9 cellular contexts compared by ENCODE assay signal in the genomic region with DNA sequence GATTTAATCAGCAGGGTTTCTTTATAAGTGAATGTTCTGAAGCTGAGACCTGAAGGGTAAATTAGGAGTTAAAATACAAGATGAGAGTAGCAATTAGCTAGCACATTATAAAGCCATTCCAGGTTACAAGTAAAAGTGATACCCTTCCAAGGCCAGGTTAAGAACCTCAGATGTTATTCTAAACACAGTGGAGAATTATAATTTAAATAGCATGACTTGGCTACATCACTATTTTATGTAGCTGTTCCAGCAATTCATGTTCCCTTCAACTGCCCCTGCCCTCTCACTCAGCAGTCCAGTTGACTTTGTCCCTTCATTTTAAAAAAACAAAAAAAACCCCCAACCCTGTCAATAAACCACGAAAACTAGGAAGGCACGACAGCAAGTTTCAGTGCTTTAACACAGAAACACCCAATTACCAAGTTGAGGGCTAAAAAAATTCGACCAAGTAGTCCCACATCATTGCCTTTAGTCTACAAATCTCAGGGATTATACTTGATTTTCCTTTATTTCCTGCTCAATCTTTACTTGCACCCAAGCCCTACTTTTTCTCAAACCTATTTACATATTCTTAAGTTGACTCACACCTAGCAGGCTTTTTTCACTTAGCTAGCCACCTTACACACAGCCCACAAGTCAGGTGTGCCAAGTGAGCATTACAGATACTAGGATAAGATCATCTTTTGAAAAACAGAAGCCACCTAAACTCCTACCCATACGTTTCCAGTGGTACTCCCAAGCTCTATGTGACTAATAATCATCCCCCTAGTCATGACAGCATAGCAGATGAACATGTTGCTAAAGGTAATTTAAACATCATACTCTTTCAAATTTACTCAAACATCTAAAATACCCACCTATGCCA. TPM values are rescaled to one million over a fixed set of nuclear protein-coding genes. Genes with fewer than 3 reads are reported as not detected.
DNase-seq lines count a peak whose midpoint lies in the region; ATAC-seq and TF ChIP-seq lines count a peak whose summit lies in the region.
"Had no signal": no experiment of that assay in that cellular context is flagged by ENCODE, and none has a peak within 500 bp of the region (broad histone marks: within the 10 kb centered on the region; RNA-seq: fewer than 3 reads in every experiment).

No MANE protein-coding gene starts in this region.

- H3K4me3 ChIP-seq in HUES48 (ENCODE audit: low read depth, low read length) (peak overlapping the region; percentile 97; the same call in 1 of the 2 replicates), adrenal gland (no peak overlapping the region)

- intact Hi-C loops in adrenal gland (cut with DNase I): no loop called here
- intact Hi-C loops in cardiac septum (cut with DNase I): no loop called here

- ATAC-seq in HG02763 (IDR thresholded peaks at IDR 0.05; ENCODE audit: unreplicated experiment): no peak

- H3K4me1 Mint-ChIP-seq in activated naive CD8-positive, alpha-beta T cell treated with anti-CD3 and anti-CD28 coated beads for 36 hours: peaks cover 63% of the 10 kb centered on the region

- peaks cover 8% of the 10 kb centered on the region for H3K27me3 Mint-ChIP-seq in activated naive CD8-positive, alpha-beta T cell treated with anti-CD3 and anti-CD28 coated beads for 36 hours

- DNase-seq in activated CD4-positive, alpha-beta T cell treated with anti-CD3 and anti-CD28 coated beads for 48 hours: peak; percentile 44
- no peak for DNase-seq in activated CD4-positive, alpha-beta T cell treated with anti-CD3 and anti-CD28 coated beads for 1 hour
- DNase-seq in activated naive CD8-positive, alpha-beta T cell treated with anti-CD3 and anti-CD28 coated beads for 36 hours: no peak
- peak; percentile 17 for DNase-seq in putamen (ENCODE audit: low spot score)
- no peak for DNase-seq in adrenal gland
- DNase-seq in cardiac septum (ENCODE audit: low spot score): no peak
- DNase-seq: ACHN had no signal

- H3K4me3 Mint-ChIP-seq in activated naive CD8-positive, alpha-beta T cell treated with anti-CD3 and anti-CD28 coated beads for 36 hours: peak overlapping the region; percentile 99

- no peaks in the 10 kb centered on the region for H3K27me3 ChIP-seq in HUES48 (ENCODE audit: control insufficient read depth, insufficient read depth, low read length)
- H3K27me3 ChIP-seq in adrenal gland: no peaks in the 10 kb centered on the region

- no peak for TF ChIP-seq POLR2A in adrenal gland (IDR thresholded peaks at IDR 0.05)

- H3K36me3 ChIP-seq in HUES48 (ENCODE audit: control insufficient read depth, insufficient read depth, low read length) (peaks cover 79% of the 10 kb centered on the region), adrenal gland (replicated peaks in 1 of 2) (peaks cover 0 to 72% of the 10 kb centered on the region in 2 donors)

- H3K9ac ChIP-seq in HUES48 (ENCODE audit: low read depth, low read length): no peak overlapping the region

- no peak for TF ChIP-seq CTCF in adrenal gland (IDR thresholded peaks at IDR 0.05)

- peaks cover 91% of the 10 kb centered on the region for H3K36me3 Mint-ChIP-seq in activated naive CD8-positive, alpha-beta T cell treated with anti-CD3 and anti-CD28 coated beads for 36 hours

- 58 to 75% (median 67%) methylated on average over 4 of the region's 4 CpGs for WGBS in adrenal gland, 4 donors

- no peaks in the 10 kb centered on the region for H3K9me3 Mint-ChIP-seq in activated naive CD8-positive, alpha-beta T cell treated with anti-CD3 and anti-CD28 coated beads for 36 hours

- peak overlapping the region; percentile 100 for H3K27ac Mint-ChIP-seq in activated naive CD8-positive, alpha-beta T cell treated with anti-CD3 and anti-CD28 coated beads for 36 hours

- H3K4me1 ChIP-seq in HUES48 (ENCODE audit: control insufficient read depth, insufficient read depth, low read length) (peaks cover 18% of the 10 kb centered on the region), adrenal gland (replicated peaks in 1 of 2) (peaks cover 22 to 34% of the 10 kb centered on the region in 2 donors)

- H3K9me3 ChIP-seq in HUES48 (ENCODE audit: control insufficient read depth, insufficient read depth, low read length) (no peaks in the 10 kb centered on the region), adrenal gland (replicated peaks in 1 of 3) (no peaks in the 10 kb centered on the region)

- H3K27ac ChIP-seq in HUES48 (ENCODE audit: low read depth, low read length): peak overlapping the region; percentile 65
- H3K27ac ChIP-seq in adrenal gland: no peak overlapping the region

RNA-seq across cellular contexts. Expression of a gene that starts 3.4 kb away (rescaled TPM):
- 1,000 to 10,000 TPM; 1,702 to 1,706 TPM for total RNA-seq in activated naive CD8-positive, alpha-beta T cell treated with anti-CD3 and anti-CD28 coated beads for 36 hours
- 1,000 to 10,000 TPM in 2 of 8 donors, 100 to 1,000 TPM in 6; 171 to 1,070 (median 566) TPM for total RNA-seq in adrenal gland
- polyA plus RNA-seq in adrenal gland: 1,000 to 10,000 TPM; 1,448 to 3,068 (median 1,451) TPM
- total RNA-seq in cardiac septum: 510 TPM

RNA-seq across cellular contexts. Expression of a gene that starts 9.6 kb away (rescaled TPM):
- total RNA-seq in activated naive CD8-positive, alpha-beta T cell treated with anti-CD3 and anti-CD28 coated beads for 36 hours: 1 to 10 TPM; 1.9 to 2.3 TPM
- total RNA-seq in adrenal gland: 10 to 100 TPM; 15.5 to 33.1 (median 28.4) TPM
- polyA plus RNA-seq in adrenal gland: 10 to 100 TPM in 1 of 3 donors, 1 to 10 TPM in 2; 6.5 to 18.9 (median 9.9) TPM
- 6.2 TPM for total RNA-seq in cardiac septum

RNA-seq across cellular contexts. Expression of a gene that starts 33.4 kb away (rescaled TPM):
- total RNA-seq in activated naive CD8-positive, alpha-beta T cell treated with anti-CD3 and anti-CD28 coated beads for 36 hours: 10 to 100 TPM; 55.6 to 59.3 TPM
- total RNA-seq in adrenal gland (100 to 1,000 TPM in 1 of 8 donors, 10 to 100 TPM in 7; 42.5 to 100 (median 62.4) TPM), cardiac septum (50.5 TPM)
- 10 to 100 TPM; 19.5 to 58.3 (median 21.4) TPM for polyA plus RNA-seq in adrenal gland

Comparison
In these comparisons a context has a peak if more than half of its experiments do, and no peak if none do; other contexts are left out.
1. DNase-seq: peak in activated CD4-positive, alpha-beta T cell treated with anti-CD3 and anti-CD28 coated beads for 48 hours (single experiment) and putamen (single experiment); none in activated CD4-positive, alpha-beta T cell treated with anti-CD3 and anti-CD28 coated beads for 1 hour (single experiment), activated naive CD8-positive, alpha-beta T cell treated with anti-CD3 and anti-CD28 coated beads for 36 hours (single experiment), adrenal gland (0 of 7) and cardiac septum (single experiment).